8 cellular contexts compared by ENCODE assay signal in genomic region chr5:179819296-179820126, GRCh38. TPM values are rescaled to one million over a fixed set of nuclear protein-coding genes. Genes with fewer than 3 reads are reported as not detected.
A peak's percentile ranks its signal among the peaks of the same experiment; 100 is the strongest.
DNase-seq lines count a peak whose midpoint lies in the region; ATAC-seq and TF ChIP-seq lines count a peak whose summit lies in the region.

No MANE protein-coding gene starts in this region.

- H3K27me3 ChIP-seq in KMS-11 (ENCODE audit: insufficient read depth, low read depth) (no peaks in the 10 kb centered on the region), esophagus (ENCODE audit: control insufficient read depth in 1 of 2, insufficient read depth in 2 of 2, low read length in 2 of 2) (no peaks in the 10 kb centered on the region), muscle layer of colon (ENCODE audit: control insufficient read depth in 1 of 2, insufficient read depth in 2 of 2, low read length in 2 of 2) (no peaks in the 10 kb centered on the region), thoracic aorta (replicated peaks; ENCODE audit: insufficient read depth) (no peaks in the 10 kb centered on the region)

- peak overlapping the region; percentile 90 for H3K9ac ChIP-seq in KMS-11
- H3K9ac ChIP-seq in muscle layer of colon (ENCODE audit: low read length) = peak overlapping the region; percentile 52

- no peaks in the 10 kb centered on the region for H3K9me3 Mint-ChIP-seq in activated CD4-positive, alpha-beta memory T cell treated with anti-CD3 and anti-CD28 coated beads for 36 hours

- peaks cover 11% of the 10 kb centered on the region; the same call in 1 of the 2 replicates for H4K20me1 ChIP-seq in KMS-11 (ENCODE audit: insufficient read depth)

- peak overlapping the region; percentile 18; the same call in 1 of the 2 replicates for H2AFZ ChIP-seq in KMS-11 (ENCODE audit: low read depth)

- WGBS in esophagus, 2 donors = 15 to 23% methylated on average over 26 of the region's 26 CpGs

- intact Hi-C loops in activated CD4-positive, alpha-beta memory T cell treated with anti-CD3 and anti-CD28 coated beads for 36 hours (cut with micrococcal nuclease) = loop anchor here (1.0 to 5.0 kb wide), 5 partner anchors 15 to 197 kb away; partner anchors contain the start of genes CANX, HNRNPH1, MAML1 and MRNIP

- CTCF ChIA-PET in activated CD4-positive, alpha-beta memory T cell treated with anti-CD3 and anti-CD28 coated beads for 36 hours (lab: Charles Lee) = interaction anchor here (0.9 to 1.7 kb wide), 8 partner anchors 8 to 473 kb away, joined by 3 to 11 read pairs (median 4); no protein-coding TSS in a partner anchor

- H3K36me3 Mint-ChIP-seq in activated CD4-positive, alpha-beta memory T cell treated with anti-CD3 and anti-CD28 coated beads for 36 hours = peaks cover 26% of the 10 kb centered on the region

- peak overlapping the region; percentile 66 for H3K4me3 Mint-ChIP-seq in activated CD4-positive, alpha-beta memory T cell treated with anti-CD3 and anti-CD28 coated beads for 36 hours

- peaks cover 30% of the 10 kb centered on the region for H3K4me1 ChIP-seq in KMS-11 (ENCODE audit: low read depth, poor library complexity, severe bottlenecking)
- peaks cover 15 to 39% of the 10 kb centered on the region in 2 donors for H3K4me1 ChIP-seq in esophagus (ENCODE audit: control insufficient read depth in 2 of 2, insufficient read depth in 2 of 2, low read length in 1 of 2)
- peaks cover 52% of the 10 kb centered on the region for H3K4me1 ChIP-seq in muscle layer of colon (ENCODE audit: insufficient read depth, low read length)
- H3K4me1 ChIP-seq in thoracic aorta (ENCODE audit: control insufficient read depth in 1 of 2, low read depth in 2 of 2) = peaks cover 46 to 62% of the 10 kb centered on the region in 2 donors

- DNase-seq in stimulated activated CD4-positive, alpha-beta T cell treated with anti-CD3 and anti-CD28 coated beads, Interleukin-12 subunit alpha, Interleukin-12 subunit beta, amount 100 ng/mL, for 4 hours = peak; percentile 41
- no peak for DNase-seq in stimulated activated CD4-positive, alpha-beta T cell treated with anti-CD3 and anti-CD28 coated beads, Interleukin-2, amount 100 ng/mL, for 48 hours
- DNase-seq in activated CD4-positive, alpha-beta memory T cell treated with anti-CD3 and anti-CD28 coated beads for 36 hours = peak; percentile 62
- DNase-seq in thoracic aorta (ENCODE audit: low spot score) = no peak

- POLR2A ChIA-PET in activated CD4-positive, alpha-beta memory T cell treated with anti-CD3 and anti-CD28 coated beads for 36 hours (lab: Charles Lee) = interaction anchor here (1.2 to 3.2 kb wide), 8 partner anchors 13 to 196 kb away, joined by 3 to 19 read pairs (median 4); partner anchors contain the start of genes HNRNPH1 and MRNIP

- TF ChIP-seq CTCF in KMS-11 (conservative IDR thresholded peaks at IDR 0.05; ENCODE audit: low read depth, low read length) (no peak), thoracic aorta (IDR thresholded peaks at IDR 0.05) (no peak)

- H3K27ac ChIP-seq in KMS-11 (peak overlapping the region; percentile 99), esophagus (ENCODE audit: low read depth in 2 of 2, low read length in 1 of 2) (peak overlapping the region; percentile 99), muscle layer of colon (ENCODE audit: low read depth, low read length) (peak overlapping the region; percentile 100), thoracic aorta (peak overlapping the region; percentile 100)

- peak overlapping the region; percentile 85 for H3K27ac Mint-ChIP-seq in activated CD4-positive, alpha-beta memory T cell treated with anti-CD3 and anti-CD28 coated beads for 36 hours

- peaks cover 47% of the 10 kb centered on the region for H3K4me1 Mint-ChIP-seq in activated CD4-positive, alpha-beta memory T cell treated with anti-CD3 and anti-CD28 coated beads for 36 hours (ENCODE audit: low read depth)

- H3K36me3 ChIP-seq in KMS-11 (ENCODE audit: insufficient read depth) = no peaks in the 10 kb centered on the region
- peaks cover 5 to 12% of the 10 kb centered on the region in 2 donors for H3K36me3 ChIP-seq in esophagus (ENCODE audit: control insufficient read depth in 2 of 2, insufficient read depth in 2 of 2, low read length in 1 of 2)
- peaks cover 26% of the 10 kb centered on the region for H3K36me3 ChIP-seq in muscle layer of colon (ENCODE audit: insufficient read depth, low read length)
- peaks cover 22% of the 10 kb centered on the region for H3K36me3 ChIP-seq in thoracic aorta

- peak overlapping the region; percentile 71; the same call in 1 of the 2 replicates for H3K4me2 ChIP-seq in KMS-11

- no peak overlapping the region for H3K4me3 ChIP-seq in KMS-11 (IDR thresholded peaks at IDR 0.05; ENCODE audit: insufficient read depth, low read depth, low read length)
- peak overlapping the region; percentile 84 to 95 for H3K4me3 ChIP-seq in esophagus (ENCODE audit: low read depth in 1 of 2, low read length in 2 of 2)
- H3K4me3 ChIP-seq in muscle layer of colon (ENCODE audit: low read depth in 1 of 2, low read length in 2 of 2) = peak overlapping the region; percentile 76 to 98
- peak overlapping the region; percentile 99 for H3K4me3 ChIP-seq in thoracic aorta

- peaks cover 2% of the 10 kb centered on the region for H3K27me3 Mint-ChIP-seq in activated CD4-positive, alpha-beta memory T cell treated with anti-CD3 and anti-CD28 coated beads for 36 hours

- ATAC-seq in thoracic aorta (ENCODE audit: insufficient number of reproducible peaks, low FRiP score, low read depth) = no peak
- no peak for ATAC-seq in HG02840 (IDR thresholded peaks at IDR 0.05; ENCODE audit: low FRiP score, unreplicated experiment)

- H3K79me2 ChIP-seq in KMS-11 (ENCODE audit: insufficient read depth, low read depth) = peaks cover 28% of the 10 kb centered on the region

- H3K9me3 ChIP-seq in esophagus (ENCODE audit: control insufficient read depth in 2 of 2, insufficient read depth in 1 of 2, low read depth in 1 of 2, low read length in 1 of 2) = no peaks in the 10 kb centered on the region
- no peaks in the 10 kb centered on the region for H3K9me3 ChIP-seq in muscle layer of colon (ENCODE audit: low read length)
- H3K9me3 ChIP-seq in thoracic aorta = no peaks in the 10 kb centered on the region

RNA-seq across cellular contexts. Expression of gene SQSTM1, which starts 1.2 kb away (rescaled TPM):
- 100 to 1,000 TPM; 127 to 130 TPM for total RNA-seq in activated CD4-positive, alpha-beta memory T cell treated with anti-CD3 and anti-CD28 coated beads for 36 hours
- 100 to 1,000 TPM in 1 of 2 donors, 10 to 100 TPM in 1; 94.8 to 111 TPM for polyA plus RNA-seq in esophagus
- total RNA-seq in thoracic aorta = 100 to 1,000 TPM; 375 to 469 TPM

RNA-seq across cellular contexts. Expression of gene MGAT4B, which starts 12.8 kb away (rescaled TPM):
- 10 to 100 TPM; 95.8 to 96.8 TPM for total RNA-seq in activated CD4-positive, alpha-beta memory T cell treated with anti-CD3 and anti-CD28 coated beads for 36 hours
- polyA plus RNA-seq in esophagus = 10 to 100 TPM; 59.2 to 66.8 TPM
- 10 to 100 TPM; 66.5 to 87.7 TPM for total RNA-seq in thoracic aorta

RNA-seq across cellular contexts. Expression of gene LTC4S, which starts 25.7 kb away (rescaled TPM):
- 1 to 10 TPM in 1 of 2 experiments, under 1 TPM in 1; 0.48 to 1.1 TPM for total RNA-seq in activated CD4-positive, alpha-beta memory T cell treated with anti-CD3 and anti-CD28 coated beads for 36 hours
- polyA plus RNA-seq in esophagus = 1 to 10 TPM; 3.0 to 6.5 TPM
- total RNA-seq in thoracic aorta = 1 to 10 TPM; 4.9 to 6.6 TPM

RNA-seq across cellular contexts. Expression of gene MRNIP, which starts 39.1 kb away (rescaled TPM):
- 10 to 100 TPM; 19.8 to 24.9 TPM for total RNA-seq in activated CD4-positive, alpha-beta memory T cell treated with anti-CD3 and anti-CD28 coated beads for 36 hours
- polyA plus RNA-seq in esophagus = 10 to 100 TPM; 12.2 to 31.5 TPM
- total RNA-seq in thoracic aorta = 10 to 100 TPM; 46.2 to 54.2 TPM

Comparison
In these comparisons a context has a peak if more than half of its experiments do, and no peak if none do; other contexts are left out.
1. DNase-seq: peak in stimulated activated CD4-positive, alpha-beta T cell treated with anti-CD3 and anti-CD28 coated beads, Interleukin-12 subunit alpha, Interleukin-12 subunit beta, amount 100 ng/mL, for 4 hours (single experiment) and activated CD4-positive, alpha-beta memory T cell treated with anti-CD3 and anti-CD28 coated beads for 36 hours (single experiment); none in stimulated activated CD4-positive, alpha-beta T cell treated with anti-CD3 and anti-CD28 coated beads, Interleukin-2, amount 100 ng/mL, for 48 hours (0 of 2) and thoracic aorta (single experiment).
2. Peak in every context shown above with its lines, with median percentiles within 50 percentile points of each other: H3K27ac ChIP-seq.